ENCODE assay signal across 19 cellular contexts in genomic region chr14:104586832-104587620, GRCh38. TPM values are rescaled to one million over a fixed set of nuclear protein-coding genes. Genes with fewer than 3 reads are reported as not detected.
A peak's percentile ranks its signal among the peaks of the same experiment; 100 is the strongest.
DNase-seq lines count a peak whose midpoint lies in the region; TF ChIP-seq lines count a peak whose summit lies in the region.
"Had no signal": no experiment of that assay in that cellular context is flagged by ENCODE, and none has a peak within 500 bp of the region (broad histone marks: within the 10 kb centered on the region; RNA-seq: fewer than 3 reads in every experiment).

No MANE protein-coding gene starts in this region.

- no peak for TF ChIP-seq RAD21 in SK-N-SH (IDR thresholded peaks at IDR 0.05; ENCODE audit: low read length)

- H3K27me3 ChIP-seq in SK-N-SH (ENCODE audit: insufficient read depth) (no peaks in the 10 kb centered on the region), left ventricle myocardium inferior (ENCODE audit: low read depth) (peaks cover 60% of the 10 kb centered on the region), testis (no peaks in the 10 kb centered on the region)
- H3K27me3 ChIP-seq: Peyer's patch, vagina had no signal

- DNase-seq in H4 (ENCODE audit: low spot score) (peak; percentile 21), SK-N-SH (peak; percentile 82), left ventricle myocardium inferior (peak; percentile 81), testis (peak; percentile 36)
- DNase-seq in activated naive CD4-positive, alpha-beta T cell treated with Interleukin-2 at 50 U/mL for 16 hours, result no peak
- DNase-seq in activated effector memory CD4-positive, alpha-beta T cell treated with anti-CD3 and anti-CD28 coated beads, Interleukin-2, amount 50 U/mL, for 16 hours, result no peak
- DNase-seq in effector CD8-positive, alpha-beta T cell (lab: John Stamatoyannopoulos, UW), result no peak
- DNase-seq: activated CD8-positive, alpha-beta memory T cell treated with anti-CD3 and anti-CD28 coated beads, Interleukin-2, amount 50 U/mL, for 48 hours; foreskin melanocyte; immature natural killer cell; Peyer's patch; stimulated activated naive B cell treated with anti-CD40 and anti-IgM and Interleukin-4, amounts not matched to agents 10 μg/mL and 1 μg/mL and 100 μg/mL, for 72 hours; T-cell had no signal

- TF ChIP-seq EP300 in SK-N-SH (IDR thresholded peaks at IDR 0.05; ENCODE audit: borderline replicate concordance in 1 of 2, low read depth in 1 of 2, low read length in 1 of 2), result peak in 1 of 2 experiments; percentile 40; a peak in 1 of 4 replicates

- no peak overlapping the region for H3K4me3 ChIP-seq in SK-N-SH (ENCODE audit: low read depth in 2 of 2, low read length in 1 of 2)
- no peak overlapping the region for H3K4me3 ChIP-seq in left ventricle myocardium inferior
- no peak overlapping the region for H3K4me3 ChIP-seq in testis
- H3K4me3 ChIP-seq: Peyer's patch, skin epidermis, vagina had no signal

- no peak overlapping the region for H2AFZ ChIP-seq in SK-N-SH (ENCODE audit: low read depth)

- H4K20me1 ChIP-seq in SK-N-SH (ENCODE audit: insufficient read depth), result no peaks in the 10 kb centered on the region

- H3K36me3 ChIP-seq in SK-N-SH (replicated peaks in 1 of 2; ENCODE audit: control insufficient read depth in 1 of 2, insufficient read depth in 2 of 2, low read length in 1 of 2), result no peaks in the 10 kb centered on the region
- peaks cover 22% of the 10 kb centered on the region for H3K36me3 ChIP-seq in left ventricle myocardium inferior
- no peaks in the 10 kb centered on the region for H3K36me3 ChIP-seq in testis (ENCODE audit: low read depth, missing control alignments)
- H3K36me3 ChIP-seq: Peyer's patch, vagina had no signal

- H3K79me2 ChIP-seq in SK-N-SH (ENCODE audit: insufficient read depth), result no peaks in the 10 kb centered on the region

- H3K9me2 ChIP-seq in SK-N-SH, result no peaks in the 10 kb centered on the region

- H3K27ac ChIP-seq in SK-N-SH (ENCODE audit: low read depth in 2 of 2, low read length in 1 of 2) (peak overlapping the region in 1 of 2 experiments; percentile 97; a peak in 2 of 4 replicates), left ventricle myocardium inferior (replicated peaks) (peak overlapping the region; percentile 95), testis (no peak overlapping the region)
- H3K27ac ChIP-seq: HL-60, KMS-11, Peyer's patch, skin epidermis, vagina had no signal

- H3F3A ChIP-seq in SK-N-SH (replicated peaks; ENCODE audit: insufficient read depth), result no peaks in the 10 kb centered on the region

- 80% methylated on average over 2 of the region's 19 CpGs for WGBS in SK-N-SH (ENCODE audit: low lambda C conversion rate)
- 80% methylated on average over 2 to 18 of the region's 19 CpGs for WGBS in testis, 2 donors

- intact Hi-C loops in left ventricle myocardium inferior (cut with micrococcal nuclease) (no loop called here), testis (cut with DNase I; ENCODE audit: low total_unique reads) (no loop called here)

- H3K9ac ChIP-seq in SK-N-SH, result no peak overlapping the region
- H3K9ac ChIP-seq: KMS-11 had no signal

- no peak overlapping the region for H3K4me2 ChIP-seq in SK-N-SH
- H3K4me2 ChIP-seq: KMS-11 had no signal

- no peaks in the 10 kb centered on the region for H3K9me3 ChIP-seq in SK-N-SH
- H3K9me3 ChIP-seq in left ventricle myocardium inferior (replicated peaks), result no peaks in the 10 kb centered on the region
- no peaks in the 10 kb centered on the region for H3K9me3 ChIP-seq in testis
- H3K9me3 ChIP-seq: Peyer's patch, vagina had no signal

- TF ChIP-seq CTCF in SK-N-SH (IDR thresholded peaks at IDR 0.05), result no peak
- TF ChIP-seq CTCF in left ventricle myocardium inferior (IDR thresholded peaks at IDR 0.05; ENCODE audit: borderline replicate concordance), result no peak
- no peak for TF ChIP-seq CTCF in testis (IDR thresholded peaks at IDR 0.05)

- CTCF ChIA-PET in SK-N-SH (lab: Yijun Ruan, JAX), result interaction anchor here (0.8 to 2.3 kb wide), 4 partner anchors 23 to 503 kb away, joined by 3 to 12 read pairs (median 6); no protein-coding TSS in a partner anchor

- POLR2A ChIA-PET in SK-N-SH (lab: Yijun Ruan, JAX), result interaction anchor here (0.6 to 1.1 kb wide), 2 partner anchors 17 to 151 kb away, joined by 3 read pairs; no protein-coding TSS in a partner anchor

- no peak for TF ChIP-seq POLR2A in testis (IDR thresholded peaks at IDR 0.05)

- H3K4me1 ChIP-seq in SK-N-SH (ENCODE audit: control insufficient read depth in 1 of 2, insufficient read depth in 2 of 2, low read depth in 1 of 2, low read length in 1 of 2), result peaks cover 0 to 95% of the 10 kb centered on the region in 2 experiments; a peak in 1 of 4 replicates
- H3K4me1 ChIP-seq in left ventricle myocardium inferior, result peaks cover 57% of the 10 kb centered on the region
- peaks cover 11% of the 10 kb centered on the region for H3K4me1 ChIP-seq in testis
- H3K4me1 ChIP-seq: Peyer's patch, vagina had no signal

TF ChIP-seq in SK-N-SH, 30 proteins besides CTCF, POLR2A, EP300 and RAD21:
- TF ChIP-seq RXRA (IDR thresholded peaks at IDR 0.05; ENCODE audit: borderline replicate concordance, low read depth) (no peak), FOXJ3 (CRISPR knock-in tag; IDR thresholded peaks at IDR 0.05) (peak; percentile 49; the same call in 1 of the 2 replicates)
TF ChIP-seq in SK-N-SH: peak in this region for 1.

RNA-seq across cellular contexts. Expression of gene C14orf180, which starts 7.5 kb away (rescaled TPM):
- not detected in 2 replicates for total RNA-seq in H4 (2014; rRNA removed; shearing (Covaris generic))
- polyA plus RNA-seq in SK-N-SH (2012; rRNA removed) (0.05 TPM in 1 of 2 replicates, not detected in the other), testis (ENCODE audit: insufficient read depth, low read depth, low replicate concordance) (0.86 TPM)
- 0.01 TPM in 1 of 2 replicates, not detected in the other for polyA plus RNA-seq in SK-N-SH (2012; cell fraction: cytosol; rRNA removed)
- polyA plus RNA-seq in SK-N-SH (2012; cell fraction: nucleus; rRNA removed), result 0.04 and 0.06 TPM in 2 replicates
- total RNA-seq in left ventricle myocardium inferior (44.1 TPM), testis (under 1 TPM in 1 of 2 donors, not detected in 1; 0.16 TPM)
- total RNA-seq: activated naive CD4-positive, alpha-beta T cell treated with anti-CD3 and anti-CD28 coated beads, Interleukin-2, amount 50 U/mL, for 72 hours; T-cell had no signal
- polyA plus RNA-seq: CD14-positive monocyte, immature natural killer cell had no signal

RNA-seq across cellular contexts. Expression of gene TMEM179, which starts 17.5 kb away (rescaled TPM):
- total RNA-seq in H4 (2014; rRNA removed; shearing (Covaris generic)), result not detected in 2 replicates
- polyA plus RNA-seq in SK-N-SH (2012; rRNA removed) (1.1 and 1.7 TPM in 2 replicates), testis (ENCODE audit: insufficient read depth, low read depth, low replicate concordance) (4.9 TPM)
- 1.5 and 1.8 TPM in 2 replicates for polyA plus RNA-seq in SK-N-SH (2012; cell fraction: cytosol; rRNA removed)
- polyA plus RNA-seq in SK-N-SH (2012; cell fraction: nucleus; rRNA removed), result 1.7 and 2.9 TPM in 2 replicates
- total RNA-seq in left ventricle myocardium inferior (0.49 TPM), testis (10 to 100 TPM in 1 of 2 donors, 1 to 10 TPM in 1; 9.8 to 12.1 TPM)
- total RNA-seq: T-cell had no signal
- polyA plus RNA-seq: CD14-positive monocyte, immature natural killer cell had no signal

Comparison
In these comparisons a context has a peak if more than half of its experiments do, and no peak if none do; other contexts are left out.
1. DNase-seq: peak in H4 (single experiment), SK-N-SH (single experiment), left ventricle myocardium inferior (single experiment) and testis (single experiment); none in activated naive CD4-positive, alpha-beta T cell treated with Interleukin-2 at 50 U/mL for 16 hours (single experiment), activated effector memory CD4-positive, alpha-beta T cell treated with anti-CD3 and anti-CD28 coated beads, Interleukin-2, amount 50 U/mL, for 16 hours (single experiment) and effector CD8-positive, alpha-beta T cell (single experiment).
2. RNA of gene C14orf180, which starts 7.5 kb away (total RNA-seq): 44.1 TPM in left ventricle myocardium inferior (single experiment); 0.16 TPM in testis and not detected in H4; every median in the first group is over 10 times any median in the second.